In genomic region chr11:67507891-67508485, GRCh38 we compare ENCODE assay signal across 8 cellular contexts. TPM values are rescaled to one million over a fixed set of nuclear protein-coding genes. Genes with fewer than 3 reads are reported as not detected.
A peak's percentile ranks its signal among the peaks of the same experiment; 100 is the strongest.
DNase-seq lines count a peak whose midpoint lies in the region; ATAC-seq and TF ChIP-seq lines count a peak whose summit lies in the region.

A gene with protein sequence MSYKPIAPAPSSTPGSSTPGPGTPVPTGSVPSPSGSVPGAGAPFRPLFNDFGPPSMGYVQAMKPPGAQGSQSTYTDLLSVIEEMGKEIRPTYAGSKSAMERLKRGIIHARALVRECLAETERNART (minus strand): TSS chr11:67508162. CDS start chr11:67508082, 80 bp downstream.

- no peaks in the 10 kb centered on the region for H3K9me3 ChIP-seq in SK-N-MC (ENCODE audit: low read depth, low read length)
- H3K9me3 ChIP-seq in gastroesophageal sphincter = no peaks in the 10 kb centered on the region

- H3K9me3 Mint-ChIP-seq in HFFc6 = no peaks in the 10 kb centered on the region
- no peaks in the 10 kb centered on the region for H3K9me3 Mint-ChIP-seq in activated naive CD4-positive, alpha-beta T cell treated with anti-CD3 and anti-CD28 coated beads, Interleukin-2, amount 10 ng/mL, durations not matched to agents 7 days and 5 days

- CTCF ChIA-PET in activated naive CD4-positive, alpha-beta T cell treated with anti-CD3 and anti-CD28 coated beads, Interleukin-2, amount 10 ng/mL, durations not matched to agents 7 days and 5 days (lab: Charles Lee) = interaction anchor here (0.7 to 1.2 kb wide), 4 partner anchors 17 to 121 kb away, joined by 3 to 5 read pairs (median 4); partner anchors contain the start of gene PPP1CA

- DNase-seq in GM04503 (ENCODE audit: low read depth) (peak; percentile 95), HFFc6 (peak; percentile 100), NB4 (ENCODE audit: low read depth) (peak; percentile 100), SK-N-MC (ENCODE audit: low read depth, low spot score) (peak; percentile 83), non-pigmented ciliary epithelial cell (ENCODE audit: low read depth) (peak; percentile 99), superior temporal gyrus (ENCODE audit: extremely low spot score) (peak; percentile 99)
- peak; percentile 99 for DNase-seq in activated naive CD4-positive, alpha-beta T cell treated with anti-CD3 and anti-CD28 coated beads, Interleukin-2, amount 10 ng/mL, durations not matched to agents 7 days and 5 days

- H3K27ac Mint-ChIP-seq in HFFc6 = peak within 1 kb of the TSS; percentile 98
- peak within 1 kb of the TSS; percentile 94 for H3K27ac Mint-ChIP-seq in activated naive CD4-positive, alpha-beta T cell treated with anti-CD3 and anti-CD28 coated beads, Interleukin-2, amount 10 ng/mL, durations not matched to agents 7 days and 5 days

- TF ChIP-seq CTCF in HFFc6 (IDR thresholded peaks at IDR 0.05) (no peak), NB4 (IDR thresholded peaks at IDR 0.05; ENCODE audit: low read depth, low read length) (no peak), gastroesophageal sphincter (IDR thresholded peaks at IDR 0.05) (peak in 2 of 4 experiments; percentile 6 to 14)

- H3K36me3 Mint-ChIP-seq in HFFc6 (ENCODE audit: low read depth) = no peaks in the 10 kb centered on the region; the same call in 1 of the 2 replicates
- peaks cover 10% of the 10 kb centered on the region for H3K36me3 Mint-ChIP-seq in activated naive CD4-positive, alpha-beta T cell treated with anti-CD3 and anti-CD28 coated beads, Interleukin-2, amount 10 ng/mL, durations not matched to agents 7 days and 5 days

- TF ChIP-seq POLR2A in NB4 (IDR thresholded peaks at IDR 0.05; ENCODE audit: extremely low read depth, insufficient read length) (peak; percentile 36), gastroesophageal sphincter (IDR thresholded peaks at IDR 0.05) (peak; percentile 81)

- H3K9ac ChIP-seq in SK-N-MC (ENCODE audit: insufficient read length) = peak within 1 kb of the TSS; percentile 78

- peak within 1 kb of the TSS; percentile 89 for H3K4me3 Mint-ChIP-seq in HFFc6
- H3K4me3 Mint-ChIP-seq in activated naive CD4-positive, alpha-beta T cell treated with anti-CD3 and anti-CD28 coated beads, Interleukin-2, amount 10 ng/mL, durations not matched to agents 7 days and 5 days = peak within 1 kb of the TSS; percentile 84

- peaks cover 37% of the 10 kb centered on the region for H3K27me3 ChIP-seq in gastroesophageal sphincter

- peak within 1 kb of the TSS; percentile 70; the same call in 1 of the 2 replicates for H3K27ac ChIP-seq in SK-N-MC
- peak within 1 kb of the TSS; percentile 85 to 100 (median 96) for H3K27ac ChIP-seq in gastroesophageal sphincter

- H3K36me3 ChIP-seq in SK-N-MC (ENCODE audit: insufficient read depth, low read length) (no peaks in the 10 kb centered on the region), gastroesophageal sphincter (no peaks in the 10 kb centered on the region)

- peak within 1 kb of the TSS; percentile 72 for H3K4me3 ChIP-seq in NB4 (ENCODE audit: low read depth, low read length)
- peak within 1 kb of the TSS; percentile 96 for H3K4me3 ChIP-seq in SK-N-MC
- peak within 1 kb of the TSS; percentile 50 to 81 for H3K4me3 ChIP-seq in gastroesophageal sphincter

- H3K27me3 Mint-ChIP-seq in HFFc6 (ENCODE audit: insufficient read depth) = peaks cover 17% of the 10 kb centered on the region
- peaks cover 33% of the 10 kb centered on the region for H3K27me3 Mint-ChIP-seq in activated naive CD4-positive, alpha-beta T cell treated with anti-CD3 and anti-CD28 coated beads, Interleukin-2, amount 10 ng/mL, durations not matched to agents 7 days and 5 days

- peak; percentile 91 for ATAC-seq in gastroesophageal sphincter

- WGBS in gastroesophageal sphincter (ENCODE audit: low coverage in 1 of 2), 2 donors = no CpG with 5 or more reads among the region's 56 CpGs

- no peak for TF ChIP-seq EP300 in gastroesophageal sphincter (IDR thresholded peaks at IDR 0.05)

- H3K4me1 Mint-ChIP-seq in HFFc6 (ENCODE audit: low read depth) = peaks cover 36% of the 10 kb centered on the region
- peaks cover 42% of the 10 kb centered on the region for H3K4me1 Mint-ChIP-seq in activated naive CD4-positive, alpha-beta T cell treated with anti-CD3 and anti-CD28 coated beads, Interleukin-2, amount 10 ng/mL, durations not matched to agents 7 days and 5 days

- peaks cover 0 to 56% (median 34%) of the 10 kb centered on the region in 3 donors for H3K4me1 ChIP-seq in gastroesophageal sphincter

RNA-seq across cellular contexts. Expression of the gene that starts here (rescaled TPM):
- total RNA-seq in HFFc6 (2021; fragmentation: NEBNext Ultra II Directional; extraction: Animal tissue kit (Norgen Biotek cat#: 25700)) = 10 to 100 TPM; 29.3 to 36.0 (median 31.5) TPM
- 10 to 100 TPM; 29.1 to 69.3 (median 53.9) TPM for total RNA-seq in gastroesophageal sphincter

Comparison
In these comparisons a context has a peak if more than half of its experiments do, and no peak if none do; other contexts are left out.
1. Peak in every context shown above with its lines: DNase-seq, ATAC-seq, H3K4me3 ChIP-seq and H3K27ac ChIP-seq.